1 cellular context compared by ENCODE assay signal in the genomic region with DNA sequence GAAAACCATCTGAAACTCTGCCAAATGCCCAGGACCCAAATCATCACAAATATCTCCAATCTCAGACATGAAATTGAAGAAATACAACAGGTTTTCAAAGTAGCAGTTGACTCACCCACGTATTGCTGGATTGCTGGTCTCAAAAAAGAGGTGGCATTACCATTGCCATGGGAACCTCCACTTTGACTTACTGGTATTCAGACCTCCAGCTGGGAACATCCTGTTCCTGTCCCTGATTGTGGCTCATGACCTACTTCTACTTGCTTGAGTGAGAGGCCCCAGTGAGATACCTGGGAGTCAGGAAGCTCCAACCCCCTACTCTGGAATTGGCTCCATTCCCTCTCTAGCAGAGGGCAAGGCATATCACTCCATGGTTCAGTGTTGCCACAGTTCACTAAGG.
A peak's percentile ranks its signal among the peaks of the same experiment; 100 is the strongest.
TF ChIP-seq lines count a peak whose summit lies in the region.

No MANE protein-coding gene starts in this region.

TF ChIP-seq in GM23338, 12 proteins besides CTCF, POLR2A, EP300 and RAD21 (continued from another document):
- TF ChIP-seq, protein P1, sequence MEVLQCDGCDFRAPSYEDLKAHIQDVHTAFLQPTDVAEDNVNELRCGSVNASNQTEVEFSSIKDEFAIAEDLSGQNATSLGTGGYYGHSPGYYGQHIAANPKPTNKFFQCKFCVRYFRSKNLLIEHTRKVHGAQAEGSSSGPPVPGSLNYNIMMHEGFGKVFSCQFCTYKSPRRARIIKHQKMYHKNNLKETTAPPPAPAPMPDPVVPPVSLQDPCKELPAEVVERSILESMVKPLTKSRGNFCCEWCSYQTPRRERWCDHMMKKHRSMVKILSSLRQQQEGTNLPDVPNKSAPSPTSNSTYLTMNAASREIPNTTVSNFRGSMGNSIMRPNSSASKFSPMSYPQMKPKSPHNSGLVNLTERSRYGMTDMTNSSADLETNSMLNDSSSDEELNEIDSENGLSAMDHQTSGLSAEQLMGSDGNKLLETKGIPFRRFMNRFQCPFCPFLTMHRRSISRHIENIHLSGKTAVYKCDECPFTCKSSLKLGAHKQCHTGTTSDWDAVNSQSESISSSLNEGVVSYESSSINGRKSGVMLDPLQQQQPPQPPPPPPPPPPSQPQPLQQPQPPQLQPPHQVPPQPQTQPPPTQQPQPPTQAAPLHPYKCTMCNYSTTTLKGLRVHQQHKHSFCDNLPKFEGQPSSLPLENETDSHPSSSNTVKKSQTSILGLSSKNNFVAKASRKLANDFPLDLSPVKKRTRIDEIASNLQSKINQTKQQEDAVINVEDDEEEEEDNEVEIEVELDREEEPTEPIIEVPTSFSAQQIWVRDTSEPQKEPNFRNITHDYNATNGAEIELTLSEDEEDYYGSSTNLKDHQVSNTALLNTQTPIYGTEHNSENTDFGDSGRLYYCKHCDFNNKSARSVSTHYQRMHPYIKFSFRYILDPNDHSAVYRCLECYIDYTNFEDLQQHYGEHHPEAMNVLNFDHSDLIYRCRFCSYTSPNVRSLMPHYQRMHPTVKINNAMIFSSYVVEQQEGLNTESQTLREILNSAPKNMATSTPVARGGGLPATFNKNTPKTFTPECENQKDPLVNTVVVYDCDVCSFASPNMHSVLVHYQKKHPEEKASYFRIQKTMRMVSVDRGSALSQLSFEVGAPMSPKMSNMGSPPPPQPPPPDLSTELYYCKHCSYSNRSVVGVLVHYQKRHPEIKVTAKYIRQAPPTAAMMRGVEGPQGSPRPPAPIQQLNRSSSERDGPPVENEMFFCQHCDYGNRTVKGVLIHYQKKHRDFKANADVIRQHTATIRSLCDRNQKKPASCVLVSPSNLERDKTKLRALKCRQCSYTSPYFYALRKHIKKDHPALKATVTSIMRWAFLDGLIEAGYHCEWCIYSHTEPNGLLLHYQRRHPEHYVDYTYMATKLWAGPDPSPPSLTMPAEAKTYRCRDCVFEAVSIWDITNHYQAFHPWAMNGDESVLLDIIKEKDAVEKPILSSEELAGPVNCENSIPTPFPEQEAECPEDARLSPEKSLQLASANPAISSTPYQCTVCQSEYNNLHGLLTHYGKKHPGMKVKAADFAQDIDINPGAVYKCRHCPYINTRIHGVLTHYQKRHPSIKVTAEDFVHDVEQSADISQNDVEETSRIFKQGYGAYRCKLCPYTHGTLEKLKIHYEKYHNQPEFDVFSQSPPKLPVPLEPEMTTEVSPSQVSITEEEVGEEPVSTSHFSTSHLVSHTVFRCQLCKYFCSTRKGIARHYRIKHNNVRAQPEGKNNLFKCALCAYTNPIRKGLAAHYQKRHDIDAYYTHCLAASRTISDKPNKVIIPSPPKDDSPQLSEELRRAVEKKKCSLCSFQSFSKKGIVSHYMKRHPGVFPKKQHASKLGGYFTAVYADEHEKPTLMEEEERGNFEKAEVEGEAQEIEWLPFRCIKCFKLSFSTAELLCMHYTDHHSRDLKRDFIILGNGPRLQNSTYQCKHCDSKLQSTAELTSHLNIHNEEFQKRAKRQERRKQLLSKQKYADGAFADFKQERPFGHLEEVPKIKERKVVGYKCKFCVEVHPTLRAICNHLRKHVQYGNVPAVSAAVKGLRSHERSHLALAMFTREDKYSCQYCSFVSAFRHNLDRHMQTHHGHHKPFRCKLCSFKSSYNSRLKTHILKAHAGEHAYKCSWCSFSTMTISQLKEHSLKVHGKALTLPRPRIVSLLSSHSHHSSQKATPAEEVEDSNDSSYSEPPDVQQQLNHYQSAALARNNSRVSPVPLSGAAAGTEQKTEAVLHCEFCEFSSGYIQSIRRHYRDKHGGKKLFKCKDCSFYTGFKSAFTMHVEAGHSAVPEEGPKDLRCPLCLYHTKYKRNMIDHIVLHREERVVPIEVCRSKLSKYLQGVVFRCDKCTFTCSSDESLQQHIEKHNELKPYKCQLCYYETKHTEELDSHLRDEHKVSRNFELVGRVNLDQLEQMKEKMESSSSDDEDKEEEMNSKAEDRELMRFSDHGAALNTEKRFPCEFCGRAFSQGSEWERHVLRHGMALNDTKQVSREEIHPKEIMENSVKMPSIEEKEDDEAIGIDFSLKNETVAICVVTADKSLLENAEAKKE (CRISPR knock-in tag; IDR thresholded peaks at IDR 0.05): peak; percentile 90
- TF ChIP-seq EZH2 (IDR thresholded peaks at IDR 0.05; ENCODE audit: low read depth, unreplicated experiment): no peak
- TF ChIP-seq ZNF114 (CRISPR knock-in tag; IDR thresholded peaks at IDR 0.05): no peak
- TF ChIP-seq, protein P2, sequence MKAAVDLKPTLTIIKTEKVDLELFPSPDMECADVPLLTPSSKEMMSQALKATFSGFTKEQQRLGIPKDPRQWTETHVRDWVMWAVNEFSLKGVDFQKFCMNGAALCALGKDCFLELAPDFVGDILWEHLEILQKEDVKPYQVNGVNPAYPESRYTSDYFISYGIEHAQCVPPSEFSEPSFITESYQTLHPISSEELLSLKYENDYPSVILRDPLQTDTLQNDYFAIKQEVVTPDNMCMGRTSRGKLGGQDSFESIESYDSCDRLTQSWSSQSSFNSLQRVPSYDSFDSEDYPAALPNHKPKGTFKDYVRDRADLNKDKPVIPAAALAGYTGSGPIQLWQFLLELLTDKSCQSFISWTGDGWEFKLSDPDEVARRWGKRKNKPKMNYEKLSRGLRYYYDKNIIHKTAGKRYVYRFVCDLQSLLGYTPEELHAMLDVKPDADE (IDR thresholded peaks at IDR 0.05): no peak
- TF ChIP-seq EZH2phosphoT487 (IDR thresholded peaks at IDR 0.05; ENCODE audit: unreplicated experiment): no peak
- TF ChIP-seq, protein P3, sequence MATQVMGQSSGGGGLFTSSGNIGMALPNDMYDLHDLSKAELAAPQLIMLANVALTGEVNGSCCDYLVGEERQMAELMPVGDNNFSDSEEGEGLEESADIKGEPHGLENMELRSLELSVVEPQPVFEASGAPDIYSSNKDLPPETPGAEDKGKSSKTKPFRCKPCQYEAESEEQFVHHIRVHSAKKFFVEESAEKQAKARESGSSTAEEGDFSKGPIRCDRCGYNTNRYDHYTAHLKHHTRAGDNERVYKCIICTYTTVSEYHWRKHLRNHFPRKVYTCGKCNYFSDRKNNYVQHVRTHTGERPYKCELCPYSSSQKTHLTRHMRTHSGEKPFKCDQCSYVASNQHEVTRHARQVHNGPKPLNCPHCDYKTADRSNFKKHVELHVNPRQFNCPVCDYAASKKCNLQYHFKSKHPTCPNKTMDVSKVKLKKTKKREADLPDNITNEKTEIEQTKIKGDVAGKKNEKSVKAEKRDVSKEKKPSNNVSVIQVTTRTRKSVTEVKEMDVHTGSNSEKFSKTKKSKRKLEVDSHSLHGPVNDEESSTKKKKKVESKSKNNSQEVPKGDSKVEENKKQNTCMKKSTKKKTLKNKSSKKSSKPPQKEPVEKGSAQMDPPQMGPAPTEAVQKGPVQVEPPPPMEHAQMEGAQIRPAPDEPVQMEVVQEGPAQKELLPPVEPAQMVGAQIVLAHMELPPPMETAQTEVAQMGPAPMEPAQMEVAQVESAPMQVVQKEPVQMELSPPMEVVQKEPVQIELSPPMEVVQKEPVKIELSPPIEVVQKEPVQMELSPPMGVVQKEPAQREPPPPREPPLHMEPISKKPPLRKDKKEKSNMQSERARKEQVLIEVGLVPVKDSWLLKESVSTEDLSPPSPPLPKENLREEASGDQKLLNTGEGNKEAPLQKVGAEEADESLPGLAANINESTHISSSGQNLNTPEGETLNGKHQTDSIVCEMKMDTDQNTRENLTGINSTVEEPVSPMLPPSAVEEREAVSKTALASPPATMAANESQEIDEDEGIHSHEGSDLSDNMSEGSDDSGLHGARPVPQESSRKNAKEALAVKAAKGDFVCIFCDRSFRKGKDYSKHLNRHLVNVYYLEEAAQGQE (IDR thresholded peaks at IDR 0.05; ENCODE audit: unreplicated experiment): no peak
- TF ChIP-seq STAT1 (IDR thresholded peaks at IDR 0.05; ENCODE audit: unreplicated experiment): no peak
